In genomic region chr11:62143727-62144126, GRCh38 we compare ENCODE assay signal across 2 cellular contexts.
TF ChIP-seq lines count a peak whose summit lies in the region.

No MANE protein-coding gene starts in this region.

TF ChIP-seq in SK-N-SH, 30 proteins besides CTCF, POLR2A, EP300 and RAD21:
- TF ChIP-seq RCOR1 (IDR thresholded peaks at IDR 0.05; ENCODE audit: low read length) (no peak), TAF1 (IDR thresholded peaks at IDR 0.05; ENCODE audit: borderline replicate concordance, low read depth, low read length) (no peak), ZBTB33 (IDR thresholded peaks at IDR 0.05; ENCODE audit: borderline replicate concordance, low read depth) (no peak), YY1 (IDR thresholded peaks at IDR 0.05; ENCODE audit: low read depth) (no peak), USF1 (IDR thresholded peaks at IDR 0.05; ENCODE audit: borderline replicate concordance, low read depth) (no peak), MXI1 (IDR thresholded peaks at IDR 0.05; ENCODE audit: low read depth, low read length) (no peak), EZH2phosphoT487 (IDR thresholded peaks at IDR 0.05; ENCODE audit: borderline replicate concordance, low read depth) (no peak), TEAD4 (IDR thresholded peaks at IDR 0.05; ENCODE audit: borderline replicate concordance, insufficient read depth) (no peak), SMC3 (IDR thresholded peaks at IDR 0.05; ENCODE audit: low read depth, low read length) (no peak), JUND (IDR thresholded peaks at IDR 0.05) (no peak), FOSL2 (IDR thresholded peaks at IDR 0.05; ENCODE audit: borderline replicate concordance, low read depth) (no peak), TCF12 (IDR thresholded peaks at IDR 0.05) (no peak), NFIC (IDR thresholded peaks at IDR 0.05; ENCODE audit: borderline replicate concordance) (no peak), REST (IDR thresholded peaks at IDR 0.05; ENCODE audit: low read depth, low read length) (no peak), CHD2 (IDR thresholded peaks at IDR 0.05; ENCODE audit: low read length, partially characterized antibody) (no peak), RFX5 (IDR thresholded peaks at IDR 0.05; ENCODE audit: low read length) (no peak), NRF1 (IDR thresholded peaks at IDR 0.05; ENCODE audit: low read depth, low read length) (no peak), GATA2 (CRISPR knock-in tag; IDR thresholded peaks at IDR 0.05) (no peak), POLR2AphosphoS5 (IDR thresholded peaks at IDR 0.05; ENCODE audit: low read depth, low read length) (no peak)

TF ChIP-seq in endothelial cell of umbilical vein, 7 proteins besides CTCF, POLR2A, EP300 and RAD21:
- TF ChIP-seq JUN (IDR thresholded peaks at IDR 0.05; ENCODE audit: borderline replicate concordance, insufficient read depth, insufficient read length, low read depth) = no peak
- no peak for TF ChIP-seq POLR2AphosphoS5 (IDR thresholded peaks at IDR 0.05; ENCODE audit: insufficient read depth, low read depth, low read length)
- TF ChIP-seq GATA2 (IDR thresholded peaks at IDR 0.05; ENCODE audit: insufficient read depth, insufficient read length, low read depth, low read length) = no peak
- TF ChIP-seq MYC (IDR thresholded peaks at IDR 0.05; ENCODE audit: low read depth, low read length) = no peak
- TF ChIP-seq EZH2 (IDR thresholded peaks at IDR 0.05; ENCODE audit: borderline replicate concordance, low read depth, low read length, severe bottlenecking) = no peak
- no peak for TF ChIP-seq FOS (IDR thresholded peaks at IDR 0.05; ENCODE audit: borderline replicate concordance, insufficient read depth, low read length)
- no peak for TF ChIP-seq MAX (IDR thresholded peaks at IDR 0.05; ENCODE audit: insufficient read depth, insufficient read length)
